ENCODE assay signal across 3 cellular contexts in genomic region chr6:162582381-162582780, GRCh38.
"Had no signal": no experiment of that assay in that cellular context is flagged by ENCODE, and none has a peak within 500 bp of the region (broad histone marks: within the 10 kb centered on the region; RNA-seq: fewer than 3 reads in every experiment).

No MANE protein-coding gene starts in this region.

- H3K4me3 ChIP-seq: GM12878 had no signal

- DNase-seq: GDM1, GF-D8 had no signal
